ENCODE assay signal across 1 cellular context in genomic region chr7:154975984-154976383, GRCh38.
TF ChIP-seq lines count a peak whose summit lies in the region.

No MANE protein-coding gene starts in this region.

TF ChIP-seq in SK-N-SH treated with all-trans-retinoic acid at 6 μM for 48 hours, 23 proteins besides CTCF, POLR2A, EP300 and RAD21 (continued from another document):
- TF ChIP-seq, protein P1, sequence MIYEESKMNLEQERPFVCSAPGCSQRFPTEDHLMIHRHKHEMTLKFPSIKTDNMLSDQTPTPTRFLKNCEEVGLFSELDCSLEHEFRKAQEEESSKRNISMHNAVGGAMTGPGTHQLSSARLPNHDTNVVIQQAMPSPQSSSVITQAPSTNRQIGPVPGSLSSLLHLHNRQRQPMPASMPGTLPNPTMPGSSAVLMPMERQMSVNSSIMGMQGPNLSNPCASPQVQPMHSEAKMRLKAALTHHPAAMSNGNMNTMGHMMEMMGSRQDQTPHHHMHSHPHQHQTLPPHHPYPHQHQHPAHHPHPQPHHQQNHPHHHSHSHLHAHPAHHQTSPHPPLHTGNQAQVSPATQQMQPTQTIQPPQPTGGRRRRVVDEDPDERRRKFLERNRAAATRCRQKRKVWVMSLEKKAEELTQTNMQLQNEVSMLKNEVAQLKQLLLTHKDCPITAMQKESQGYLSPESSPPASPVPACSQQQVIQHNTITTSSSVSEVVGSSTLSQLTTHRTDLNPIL (CRISPR knock-in tag; IDR thresholded peaks at IDR 0.05; ENCODE audit: low read depth): no peak
- TF ChIP-seq PPARA (CRISPR knock-in tag; IDR thresholded peaks at IDR 0.05; ENCODE audit: borderline replicate concordance) (no peak), GLIS3 (CRISPR knock-in tag; IDR thresholded peaks at IDR 0.05) (no peak), BACH2 (CRISPR knock-in tag; IDR thresholded peaks at IDR 0.05; ENCODE audit: borderline replicate concordance) (no peak), ESRRG (CRISPR knock-in tag; IDR thresholded peaks at IDR 0.05) (no peak), ISL1 (CRISPR knock-in tag; IDR thresholded peaks at IDR 0.05) (no peak), ARNTL (CRISPR knock-in tag; IDR thresholded peaks at IDR 0.05; ENCODE audit: borderline replicate concordance, low read depth) (no peak), CSDC2 (CRISPR knock-in tag; IDR thresholded peaks at IDR 0.05) (no peak)
- TF ChIP-seq, protein P2, sequence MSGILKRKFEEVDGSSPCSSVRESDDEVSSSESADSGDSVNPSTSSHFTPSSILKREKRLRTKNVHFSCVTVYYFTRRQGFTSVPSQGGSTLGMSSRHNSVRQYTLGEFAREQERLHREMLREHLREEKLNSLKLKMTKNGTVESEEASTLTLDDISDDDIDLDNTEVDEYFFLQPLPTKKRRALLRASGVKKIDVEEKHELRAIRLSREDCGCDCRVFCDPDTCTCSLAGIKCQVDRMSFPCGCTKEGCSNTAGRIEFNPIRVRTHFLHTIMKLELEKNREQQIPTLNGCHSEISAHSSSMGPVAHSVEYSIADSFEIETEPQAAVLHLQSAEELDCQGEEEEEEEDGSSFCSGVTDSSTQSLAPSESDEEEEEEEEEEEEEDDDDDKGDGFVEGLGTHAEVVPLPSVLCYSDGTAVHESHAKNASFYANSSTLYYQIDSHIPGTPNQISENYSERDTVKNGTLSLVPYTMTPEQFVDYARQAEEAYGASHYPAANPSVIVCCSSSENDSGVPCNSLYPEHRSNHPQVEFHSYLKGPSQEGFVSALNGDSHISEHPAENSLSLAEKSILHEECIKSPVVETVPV (CRISPR knock-in tag; IDR thresholded peaks at IDR 0.05): no peak
